ENCODE assay signal across 25 cellular contexts in the genomic region with DNA sequence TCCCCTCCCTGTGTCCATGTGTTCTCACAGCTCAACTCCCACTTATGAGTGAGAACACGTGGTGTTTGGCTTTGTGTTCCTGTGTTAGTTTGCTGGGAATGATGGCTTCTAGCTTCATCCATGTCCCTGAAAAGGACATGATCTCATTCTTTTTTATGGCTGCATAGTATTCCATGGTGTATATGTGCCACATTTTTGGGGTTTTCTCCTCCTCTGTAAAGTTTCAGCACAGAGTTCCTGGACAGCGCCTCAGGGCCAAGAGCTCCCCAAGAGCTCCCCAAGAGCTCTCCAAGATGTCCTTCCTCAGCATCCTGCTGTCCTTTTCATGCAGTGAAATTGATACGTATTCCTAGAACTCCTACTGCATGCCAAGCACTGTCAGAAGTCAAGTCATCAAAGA.
"Had no signal": no experiment of that assay in that cellular context is flagged by ENCODE, and none has a peak within 500 bp of the region (broad histone marks: within the 10 kb centered on the region; RNA-seq: fewer than 3 reads in every experiment).

No MANE protein-coding gene starts in this region.

- H3K27ac ChIP-seq: dorsolateral prefrontal cortex, left ventricle myocardium inferior, lower lobe of right lung, ovary, psoas muscle, skin epidermis, thoracic aorta, tibial nerve, upper lobe of left lung had no signal

- H3K4me3 ChIP-seq: dorsolateral prefrontal cortex, left ventricle myocardium inferior, lower lobe of right lung, ovary, psoas muscle, skin epidermis, thoracic aorta, tibial nerve, upper lobe of left lung had no signal

- H3K4me1 Mint-ChIP-seq: immature natural killer cell; naive thymus-derived CD8-positive, alpha-beta T cell; nephron progenitor cell; stimulated activated naive B cell treated with anti-CD40 and anti-IgM and Interleukin-4, amounts not matched to agents 10 μg/mL and 1 μg/mL and 100 μg/mL, for 72 hours had no signal

- DNase-seq: cortex of kidney; dorsolateral prefrontal cortex; effector CD4-positive, alpha-beta T cell; hypothalamus; immature natural killer cell; islet precursor cell; kidney glomerular epithelial cell; left colon; left ventricle myocardium inferior; lower lobe of right lung; naive thymus-derived CD8-positive, alpha-beta T cell; nephron progenitor cell; occipital lobe; ovary; posterior cingulate gyrus; psoas muscle; right cardiac atrium; stimulated activated CD4-positive, alpha-beta T cell treated with anti-CD3 and anti-CD28 coated beads, Interleukin-15, amount 100 ng/mL, for 24 hours; stimulated activated CD4-positive, alpha-beta T cell treated with anti-CD3 and anti-CD28 coated beads, Interleukin-2, amount 100 ng/mL, for 48 hours; stimulated activated naive B cell treated with anti-CD40 and anti-IgM and Interleukin-4, amounts not matched to agents 10 μg/mL and 1 μg/mL and 100 μg/mL, for 72 hours; upper lobe of left lung had no signal

- H3K4me3 Mint-ChIP-seq: immature natural killer cell; naive thymus-derived CD8-positive, alpha-beta T cell; nephron progenitor cell; stimulated activated naive B cell treated with anti-CD40 and anti-IgM and Interleukin-4, amounts not matched to agents 10 μg/mL and 1 μg/mL and 100 μg/mL, for 72 hours; stimulated activated naive CD8-positive, alpha-beta T cell treated with anti-CD3 and anti-CD28 coated beads, Interleukin-15, Interleukin-2, amounts not matched to agents 100 ng/mL and 50 ng/mL, for 24 hours had no signal

- H3K27ac Mint-ChIP-seq: naive thymus-derived CD8-positive, alpha-beta T cell; stimulated activated naive B cell treated with anti-CD40 and anti-IgM and Interleukin-4, amounts not matched to agents 10 μg/mL and 1 μg/mL and 100 μg/mL, for 72 hours; stimulated activated naive CD8-positive, alpha-beta T cell treated with anti-CD3 and anti-CD28 coated beads, Interleukin-15, Interleukin-2, amounts not matched to agents 100 ng/mL and 50 ng/mL, for 24 hours had no signal

- H3K27me3 ChIP-seq: dorsolateral prefrontal cortex, ovary, tibial nerve, upper lobe of left lung had no signal

- H3K4me1 ChIP-seq: left ventricle myocardium inferior, lower lobe of right lung, psoas muscle, tibial nerve, upper lobe of left lung had no signal

- H3K9me3 Mint-ChIP-seq: immature natural killer cell; naive thymus-derived CD8-positive, alpha-beta T cell; nephron progenitor cell; stimulated activated naive CD8-positive, alpha-beta T cell treated with anti-CD3 and anti-CD28 coated beads, Interleukin-15, Interleukin-2, amounts not matched to agents 100 ng/mL and 50 ng/mL, for 24 hours had no signal

- H3K9me3 ChIP-seq: left ventricle myocardium inferior, lower lobe of right lung, ovary, psoas muscle, thoracic aorta, tibial nerve, upper lobe of left lung had no signal

- H3K36me3 ChIP-seq: ovary had no signal

- ATAC-seq: left colon; lower lobe of right lung; naive thymus-derived CD8-positive, alpha-beta T cell; psoas muscle; right cardiac atrium; stimulated activated naive B cell treated with anti-CD40 and anti-IgM and Interleukin-4, amounts not matched to agents 10 μg/mL and 1 μg/mL and 100 μg/mL, for 72 hours had no signal

- H3K27me3 Mint-ChIP-seq: naive thymus-derived CD8-positive, alpha-beta T cell; stimulated activated naive B cell treated with anti-CD40 and anti-IgM and Interleukin-4, amounts not matched to agents 10 μg/mL and 1 μg/mL and 100 μg/mL, for 72 hours; stimulated activated naive CD8-positive, alpha-beta T cell treated with anti-CD3 and anti-CD28 coated beads, Interleukin-15, Interleukin-2, amounts not matched to agents 100 ng/mL and 50 ng/mL, for 24 hours had no signal
